ENCODE assay signal across 17 cellular contexts in genomic region chr1:81437213-81437612, GRCh38.
"Had no signal": no experiment of that assay in that cellular context is flagged by ENCODE, and none has a peak within 500 bp of the region (broad histone marks: within the 10 kb centered on the region; RNA-seq: fewer than 3 reads in every experiment).

No MANE protein-coding gene starts in this region.

- H3K4me1 ChIP-seq: esophagus squamous epithelium had no signal

- H3K27ac Mint-ChIP-seq: activated CD4-positive, alpha-beta T cell treated with anti-CD3 and anti-CD28 coated beads, Interleukin-2, amount 10 ng/mL, durations not matched to agents 24 days and 14 days; activated naive CD8-positive, alpha-beta T cell treated with anti-CD3 and anti-CD28 coated beads, Interleukin-2, amount 50 U/mL, for 24 hours; stimulated activated memory B cell treated with anti-CD40 and anti-IgM and Interleukin-4, amounts not matched to agents 10 μg/mL and 1 μg/mL and 100 μg/mL, for 72 hours; T-helper 17 cell; WTC11 had no signal

- H3K4me3 Mint-ChIP-seq: activated CD4-positive, alpha-beta T cell treated with anti-CD3 and anti-CD28 coated beads, Interleukin-2, amount 10 ng/mL, durations not matched to agents 24 days and 14 days; activated naive CD8-positive, alpha-beta T cell treated with anti-CD3 and anti-CD28 coated beads, Interleukin-2, amount 50 U/mL, for 24 hours; stimulated activated memory B cell treated with anti-CD40 and anti-IgM and Interleukin-4, amounts not matched to agents 10 μg/mL and 1 μg/mL and 100 μg/mL, for 72 hours; T-helper 17 cell; WTC11 had no signal

- H3K9me3 Mint-ChIP-seq: activated CD4-positive, alpha-beta T cell treated with anti-CD3 and anti-CD28 coated beads, Interleukin-2, amount 10 ng/mL, durations not matched to agents 24 days and 14 days; activated naive CD8-positive, alpha-beta T cell treated with anti-CD3 and anti-CD28 coated beads, Interleukin-2, amount 50 U/mL, for 24 hours; stimulated activated memory B cell treated with anti-CD40 and anti-IgM and Interleukin-4, amounts not matched to agents 10 μg/mL and 1 μg/mL and 100 μg/mL, for 72 hours had no signal

- H3K27me3 ChIP-seq: ascending aorta, esophagus squamous epithelium, neutrophil, right lobe of liver, spleen had no signal

- H3K9me3 ChIP-seq: ascending aorta, esophagus squamous epithelium, neutrophil, right lobe of liver had no signal

- H3K27ac ChIP-seq: ascending aorta, esophagus squamous epithelium, neutrophil, right lobe of liver had no signal

- DNase-seq: activated CD4-positive, alpha-beta T cell treated with anti-CD3 and anti-CD28 coated beads, Interleukin-2, amount 10 ng/mL, durations not matched to agents 24 days and 14 days; activated CD8-positive, alpha-beta memory T cell treated with anti-CD3 and anti-CD28 coated beads for 24 hours; activated naive CD4-positive, alpha-beta T cell treated with Interleukin-2 at 50 U/mL for 16 hours; activated naive CD8-positive, alpha-beta T cell treated with anti-CD3 and anti-CD28 coated beads, Interleukin-2, amount 50 U/mL, for 24 hours; esophagus squamous epithelium; foreskin fibroblast; glutamatergic neuron; left colon; right lobe of liver; spleen; stimulated activated CD4-positive, alpha-beta T cell treated with anti-CD3 and anti-CD28 coated beads, Interleukin-1b, Interleukin-23, amount 100 ng/mL, for 48 hours; T-helper 17 cell; trophoblast cell had no signal

- H3K4me1 Mint-ChIP-seq: activated CD4-positive, alpha-beta T cell treated with anti-CD3 and anti-CD28 coated beads, Interleukin-2, amount 10 ng/mL, durations not matched to agents 24 days and 14 days; activated naive CD8-positive, alpha-beta T cell treated with anti-CD3 and anti-CD28 coated beads, Interleukin-2, amount 50 U/mL, for 24 hours; T-helper 17 cell had no signal

- ATAC-seq: activated naive CD8-positive, alpha-beta T cell treated with anti-CD3 and anti-CD28 coated beads, Interleukin-2, amount 50 U/mL, for 24 hours; right lobe of liver; stimulated activated memory B cell treated with anti-CD40 and anti-IgM and Interleukin-4, amounts not matched to agents 10 μg/mL and 1 μg/mL and 100 μg/mL, for 72 hours; T-helper 17 cell; WTC11 had no signal

- H3K36me3 ChIP-seq: ascending aorta, esophagus squamous epithelium, neutrophil, right lobe of liver, spleen had no signal

- H3K27me3 Mint-ChIP-seq: activated CD4-positive, alpha-beta T cell treated with anti-CD3 and anti-CD28 coated beads, Interleukin-2, amount 10 ng/mL, durations not matched to agents 24 days and 14 days; activated naive CD8-positive, alpha-beta T cell treated with anti-CD3 and anti-CD28 coated beads, Interleukin-2, amount 50 U/mL, for 24 hours; stimulated activated memory B cell treated with anti-CD40 and anti-IgM and Interleukin-4, amounts not matched to agents 10 μg/mL and 1 μg/mL and 100 μg/mL, for 72 hours; T-helper 17 cell had no signal

- H3K4me3 ChIP-seq: ascending aorta, esophagus squamous epithelium, right lobe of liver, spleen had no signal
